Comparison of ENCODE assay signal across 16 cellular contexts in genomic region chr1:230130172-230130944, GRCh38.
DNase-seq lines count a peak whose midpoint lies in the region; ATAC-seq, FAIRE-seq and TF ChIP-seq lines count a peak whose summit lies in the region.
"Had no signal": no experiment of that assay in that cellular context is flagged by ENCODE, and none has a peak within 500 bp of the region (broad histone marks: within the 10 kb centered on the region; RNA-seq: fewer than 3 reads in every experiment).

No MANE protein-coding gene starts in this region.

- H4K91ac ChIP-seq in mesenchymal stem cell (ENCODE audit: low read length) = no peak overlapping the region

- H4K20me1 ChIP-seq in OCI-LY1 (ENCODE audit: insufficient read depth, low read length) = no peaks in the 10 kb centered on the region
- peaks cover 28% of the 10 kb centered on the region for H4K20me1 ChIP-seq in hepatocyte (ENCODE audit: insufficient read depth, poor library complexity, severe bottlenecking)
- no peaks in the 10 kb centered on the region for H4K20me1 ChIP-seq in HepG2 (ENCODE audit: insufficient read depth, low read length)

- no peak overlapping the region for H2BK12ac ChIP-seq in mesenchymal stem cell (ENCODE audit: low read length in 2 of 2)

- no peak overlapping the region for H3K27ac Mint-ChIP-seq in Caco-2 (ENCODE audit: unreplicated experiment)

- H2AK5ac ChIP-seq in mesenchymal stem cell (ENCODE audit: low read length, severe bottlenecking) = peak overlapping the region; percentile 63

- TF ChIP-seq EP300 in HepG2 (IDR thresholded peaks at IDR 0.05; ENCODE audit: low read depth in 2 of 2, low read length in 2 of 2) = no peak
- no peak for TF ChIP-seq EP300 in HepG2 (CRISPR knock-in tag; IDR thresholded peaks at IDR 0.05; ENCODE audit: borderline replicate concordance)

- H3K9me3 Mint-ChIP-seq in Caco-2 (ENCODE audit: unreplicated experiment) = no peaks in the 10 kb centered on the region

- H3K4me2 ChIP-seq in OCI-LY1 (ENCODE audit: low read length) (peak overlapping the region; percentile 26; the same call in 1 of the 2 replicates), mesenchymal stem cell (ENCODE audit: low read length, poor library complexity, severe bottlenecking) (peak overlapping the region; percentile 24), hepatocyte (no peak overlapping the region), HepG2 (ENCODE audit: low read depth, low read length) (no peak overlapping the region)
- H3K4me2 ChIP-seq: PC-9 had no signal

- H3K27ac ChIP-seq in OCI-LY1 (ENCODE audit: low read depth, low read length, poor library complexity, severe bottlenecking) = peak overlapping the region; percentile 99
- H3K27ac ChIP-seq in mesenchymal stem cell (ENCODE audit: low read length, poor library complexity, severe bottlenecking) = peak overlapping the region; percentile 46
- H3K27ac ChIP-seq in hepatocyte = no peak overlapping the region
- H3K27ac ChIP-seq in left lung = no peak overlapping the region
- no peak overlapping the region for H3K27ac ChIP-seq in HepG2 (ENCODE audit: extremely low read length, insufficient read depth, low read length)
- H3K27ac ChIP-seq: GM23248, PC-9, SK-N-MC, skin epidermis had no signal

- no peak overlapping the region for H2BK5ac ChIP-seq in mesenchymal stem cell (ENCODE audit: low read depth, low read length, poor library complexity, severe bottlenecking)

- H3K14ac ChIP-seq in mesenchymal stem cell (ENCODE audit: low read length in 2 of 2) = no peak overlapping the region

- no peak overlapping the region for H3K23ac ChIP-seq in mesenchymal stem cell (ENCODE audit: low read length in 2 of 2)

- H3K27me3 ChIP-seq in BE2C (no peaks in the 10 kb centered on the region), OCI-LY1 (ENCODE audit: insufficient read depth, low read length) (no peaks in the 10 kb centered on the region), mesenchymal stem cell (ENCODE audit: control insufficient read depth in 1 of 2, insufficient read depth in 1 of 2, low read length in 2 of 2) (no peaks in the 10 kb centered on the region), hepatocyte (no peaks in the 10 kb centered on the region), left lung (no peaks in the 10 kb centered on the region), Caco-2 (replicated peaks; ENCODE audit: control insufficient read depth, insufficient read depth, low read length) (no peaks in the 10 kb centered on the region), HepG2 (ENCODE audit: control insufficient read depth in 1 of 2, insufficient read depth in 2 of 2, low read length in 2 of 2) (no peaks in the 10 kb centered on the region)

- in situ Hi-C loops in HepG2 (cut with HindIII; ENCODE audit: extremely low pct_ligation_motif_present, low pct_unique_long_range_greater_than_20kb) = no loop called here

- H3K9me3 ChIP-seq in BE2C (no peaks in the 10 kb centered on the region), OCI-LY1 (ENCODE audit: low read length) (no peaks in the 10 kb centered on the region), mesenchymal stem cell (ENCODE audit: control insufficient read depth, low read length) (no peaks in the 10 kb centered on the region), hepatocyte (ENCODE audit: low read depth) (no peaks in the 10 kb centered on the region), left lung (no peaks in the 10 kb centered on the region), Caco-2 (no peaks in the 10 kb centered on the region), HepG2 (ENCODE audit: low read length) (no peaks in the 10 kb centered on the region)

- H4K8ac ChIP-seq in mesenchymal stem cell (ENCODE audit: low read length) = peak overlapping the region; percentile 46

- CTCF ChIA-PET in Caco-2 (lab: Charles Lee) = interaction anchor here (0.7 kb wide), 2 partner anchors 10 to 16 kb away, joined by 3 to 6 read pairs; no protein-coding TSS in a partner anchor
- CTCF ChIA-PET in HepG2 (lab: Yijun Ruan, JAX; ENCODE audit: low intra/inter-chr PET ratio, low total read pairs) = no interaction called here

- POLR2A ChIA-PET in Caco-2 (lab: Charles Lee) = no interaction called here
- POLR2A ChIA-PET in HepG2 (lab: Yijun Ruan, JAX) = no interaction called here

- H3K4me3 ChIP-seq in BE2C (ENCODE audit: low read depth, low read length) (peak overlapping the region; percentile 23; the same call in 1 of the 2 replicates), OCI-LY1 (ENCODE audit: low read depth, low read length, poor library complexity, severe bottlenecking) (no peak overlapping the region), mesenchymal stem cell (ENCODE audit: insufficient read depth in 1 of 2, low read depth in 1 of 2, low read length in 2 of 2) (no peak overlapping the region), hepatocyte (no peak overlapping the region), left lung (no peak overlapping the region), Caco-2 (ENCODE audit: low read depth, low read length) (no peak overlapping the region), HepG2 (replicated peaks in 1 of 3; ENCODE audit: insufficient read depth in 1 of 3, low read depth in 2 of 3, low read length in 3 of 3) (no peak overlapping the region)
- H3K4me3 ChIP-seq: GM23248, PC-9, SK-N-MC, skin epidermis had no signal

- ATAC-seq in left lung = no peak
- no peak for ATAC-seq in HepG2

- H3K79me2 ChIP-seq in OCI-LY1 (ENCODE audit: insufficient read depth, low read length) (peaks cover 51% of the 10 kb centered on the region), hepatocyte (peaks cover 84% of the 10 kb centered on the region), HepG2 (ENCODE audit: insufficient read depth, low read length) (peaks cover 27% of the 10 kb centered on the region)

- H3K36me3 ChIP-seq in BE2C (no peaks in the 10 kb centered on the region), OCI-LY1 (ENCODE audit: insufficient read depth, low read length) (no peaks in the 10 kb centered on the region), mesenchymal stem cell (ENCODE audit: control insufficient read depth in 1 of 2, insufficient read depth in 2 of 2, low read depth in 1 of 2, low read length in 2 of 2) (peaks cover 0 to 6% of the 10 kb centered on the region in 2 experiments), hepatocyte (replicated peaks; ENCODE audit: insufficient read depth, low read depth) (no peaks in the 10 kb centered on the region), left lung (no peaks in the 10 kb centered on the region), Caco-2 (ENCODE audit: control insufficient read depth, insufficient read depth, low read length) (peaks cover 1% of the 10 kb centered on the region; the same call in 1 of the 2 replicates), HepG2 (replicated peaks in 1 of 2; ENCODE audit: control insufficient read depth in 1 of 2, insufficient read depth in 2 of 2, low read length in 2 of 2) (no peaks in the 10 kb centered on the region)

- FAIRE-seq in HepG2 (lab: Jason Lieb, UNC) = no peak
- FAIRE-seq: colon, frontal cortex had no signal

- H3K18ac ChIP-seq in mesenchymal stem cell (ENCODE audit: low read depth in 1 of 2, low read length in 2 of 2) = no peak overlapping the region

- peaks cover 37% of the 10 kb centered on the region for H3K79me1 ChIP-seq in mesenchymal stem cell (replicated peaks; ENCODE audit: low read length, poor library complexity, severe bottlenecking)

- H2BK15ac ChIP-seq in mesenchymal stem cell (ENCODE audit: low read depth, poor library complexity, severe bottlenecking) = peak overlapping the region; percentile 3

- H3K4ac ChIP-seq in mesenchymal stem cell (ENCODE audit: low read depth in 1 of 2, low read length in 2 of 2) = no peak overlapping the region

- no peak overlapping the region for H2BK120ac ChIP-seq in mesenchymal stem cell (ENCODE audit: low read depth, low read length)

- H3K9ac ChIP-seq in OCI-LY1 (ENCODE audit: low read length) = peak overlapping the region; percentile 28; the same call in 1 of the 2 replicates
- no peak overlapping the region for H3K9ac ChIP-seq in mesenchymal stem cell (ENCODE audit: low read length)
- H3K9ac ChIP-seq in HepG2 (ENCODE audit: insufficient read depth, low read depth, low read length) = no peak overlapping the region
- H3K9ac ChIP-seq: GM23248 had no signal

- 70% methylated on average over 16 of the region's 19 CpGs for WGBS in mesenchymal stem cell
- WGBS in hepatocyte (ENCODE audit: low lambda C conversion rate, missing lambda C conversion rate) = 78% methylated on average over 19 of the region's 19 CpGs
- 94% methylated on average over 15 of the region's 19 CpGs for WGBS in HepG2 (ENCODE audit: low lambda C conversion rate)

- DNase-seq in BE2C (peak; percentile 62), Daoy (ENCODE audit: low read depth) (peak; percentile 26), mesenchymal stem cell (no peak), hepatocyte (ENCODE audit: low spot score) (no peak), left lung (no peak), Caco-2 (no peak), HepG2 (ENCODE audit: low spot score) (no peak)
- DNase-seq: activated naive CD4-positive, alpha-beta T cell treated with Interleukin-2 at 50 U/mL for 16 hours; GM23248; PC-9; T1000 had no signal

- H3K9me2 ChIP-seq in OCI-LY1 (ENCODE audit: low read depth, low read length) = no peaks in the 10 kb centered on the region
- no peaks in the 10 kb centered on the region for H3K9me2 ChIP-seq in hepatocyte (replicated peaks; ENCODE audit: insufficient read depth)

- no peaks in the 10 kb centered on the region for H3K36me3 Mint-ChIP-seq in Caco-2 (ENCODE audit: insufficient read depth, unreplicated experiment)

- H3K4me3 Mint-ChIP-seq in Caco-2 (ENCODE audit: unreplicated experiment) = no peak overlapping the region

- no TSS peak for BruUV-seq in Caco-2 (replicated peaks; lab: Mats Ljungman, UMichigan)
- BruUV-seq in HepG2 (replicated peaks; lab: Mats Ljungman, UMichigan) = no TSS peak

- H3F3A ChIP-seq in OCI-LY1 (ENCODE audit: insufficient read depth, low read length) = no peaks in the 10 kb centered on the region

- peaks cover 22% of the 10 kb centered on the region for H3K4me1 Mint-ChIP-seq in Caco-2 (ENCODE audit: low read depth, unreplicated experiment)

- H3K4me1 ChIP-seq in BE2C (peaks cover 17% of the 10 kb centered on the region), OCI-LY1 (ENCODE audit: insufficient read depth, low read length, severe bottlenecking) (peaks cover 100% of the 10 kb centered on the region), mesenchymal stem cell (ENCODE audit: control insufficient read depth, insufficient read depth, low read depth, low read length) (peaks cover 44% of the 10 kb centered on the region), hepatocyte (ENCODE audit: insufficient read depth) (peaks cover 5% of the 10 kb centered on the region), left lung (peaks cover 7 to 51% of the 10 kb centered on the region in 2 donors), Caco-2 (no peaks in the 10 kb centered on the region), HepG2 (ENCODE audit: insufficient read depth, low read length) (peaks cover 26% of the 10 kb centered on the region)

- intact Hi-C loops in left lung (cut with DNase I) = no loop called here
- intact Hi-C loops in Caco-2 (cut with micrococcal nuclease; ENCODE audit: unreplicated experiment) = no loop called here
- intact Hi-C loops in HepG2 (cut with micrococcal nuclease; ENCODE audit: unreplicated experiment) = no loop called here

- TF ChIP-seq CTCF in BE2C (IDR thresholded peaks at IDR 0.05; ENCODE audit: low read depth, low read length) (no peak), OCI-LY1 (IDR thresholded peaks at IDR 0.05; ENCODE audit: low read length) (no peak), hepatocyte (IDR thresholded peaks at IDR 0.05; ENCODE audit: poor library complexity) (no peak), left lung (IDR thresholded peaks at IDR 0.05) (no peak), Caco-2 (IDR thresholded peaks at IDR 0.05; ENCODE audit: insufficient read depth in 1 of 2, low read depth in 1 of 2, low read length in 1 of 2, severe bottlenecking in 1 of 2, unreplicated experiment in 1 of 2) (no peak), HepG2 (CRISPR knock-in tag; IDR thresholded peaks at IDR 0.05) (no peak)

- H3K27me3 Mint-ChIP-seq in Caco-2 (ENCODE audit: insufficient read depth, unreplicated experiment) = no peaks in the 10 kb centered on the region

- TF ChIP-seq RAD21 in HepG2 (CRISPR knock-in tag; IDR thresholded peaks at IDR 0.05) = no peak

- TF ChIP-seq POLR2A in HepG2 (IDR thresholded peaks at IDR 0.05; ENCODE audit: insufficient read depth in 1 of 2, low read depth in 2 of 2, low read length in 2 of 2) = no peak

- H2AFZ ChIP-seq in OCI-LY1 (ENCODE audit: low read length) (no peak overlapping the region), mesenchymal stem cell (ENCODE audit: low read depth, low read length) (no peak overlapping the region), hepatocyte (no peak overlapping the region), HepG2 (ENCODE audit: low read length) (no peak overlapping the region)
- H2AFZ ChIP-seq: GM23248, PC-9 had no signal

Comparison
In these comparisons a context has a peak if more than half of its experiments do, and no peak if none do; other contexts are left out.
1. DNase-seq: peak in BE2C (single experiment) and Daoy (single experiment); none in mesenchymal stem cell (single experiment), hepatocyte (single experiment), left lung (0 of 2), Caco-2 (0 of 2) and HepG2 (single experiment).
2. H3K27ac ChIP-seq: peak in OCI-LY1 (single experiment) and mesenchymal stem cell (single experiment); none in hepatocyte (single experiment), left lung (0 of 2) and HepG2 (single experiment).
3. H3K4me2 ChIP-seq: peak in OCI-LY1 (single experiment) and mesenchymal stem cell (single experiment); none in hepatocyte (single experiment) and HepG2 (single experiment).